In the genomic region with DNA sequence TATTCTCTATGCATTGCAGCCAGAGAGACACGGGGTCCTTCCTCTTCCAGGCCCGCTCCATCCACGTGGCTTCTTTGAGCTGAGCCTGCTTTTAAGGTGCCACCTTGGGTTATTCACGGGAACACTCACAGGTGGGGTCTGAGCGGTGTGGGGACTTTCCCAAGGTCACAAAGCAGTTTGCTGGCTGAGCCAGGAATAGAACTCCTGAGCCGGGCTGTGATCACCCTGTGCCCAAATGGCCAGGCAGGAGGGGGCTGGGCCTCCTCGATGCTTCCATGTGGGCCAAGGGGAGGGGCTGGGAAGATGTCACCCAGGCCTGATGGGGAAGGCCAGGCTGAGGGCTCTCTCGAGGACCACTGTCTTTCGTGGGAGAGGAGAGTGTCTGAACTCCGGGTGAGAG, we compare ENCODE assay signal across 22 cellular contexts. TPM values are rescaled to one million over a fixed set of nuclear protein-coding genes. Genes with fewer than 3 reads are reported as not detected.
A peak's percentile ranks its signal among the peaks of the same experiment; 100 is the strongest.
DNase-seq lines count a peak whose midpoint lies in the region; ATAC-seq and TF ChIP-seq lines count a peak whose summit lies in the region.
"Had no signal": no experiment of that assay in that cellular context is flagged by ENCODE, and none has a peak within 500 bp of the region (broad histone marks: within the 10 kb centered on the region; RNA-seq: fewer than 3 reads in every experiment).

No MANE protein-coding gene starts in this region.

- no peak for TF ChIP-seq CTCF in C4-2B (conservative IDR thresholded peaks at IDR 0.05)
- no peak for TF ChIP-seq CTCF in HCT116 (IDR thresholded peaks at IDR 0.05 in 2 of 3, conservative IDR thresholded peaks at IDR 0.05 in 1 of 3; ENCODE audit: borderline replicate concordance in 1 of 3, insufficient read depth in 1 of 3, low read depth in 2 of 3, low read length in 2 of 3)
- no peak for TF ChIP-seq CTCF in brain (conservative IDR thresholded peaks at IDR 0.05)

- no TSS peak for BruUV-seq in HCT116 (replicated peaks; lab: Mats Ljungman, UMichigan)

- peak overlapping the region; percentile 76 to 97 (median 91) for H3K27ac Mint-ChIP-seq in brain
- H3K27ac Mint-ChIP-seq: activated T-helper 2 cell treated with anti-CD3 and anti-CD28 coated beads, Interferon-gamma antibody, Interleukin-2, Interleukin-4, amounts not matched to agents 10 μg/mL and 5 μg/mL and 100 μg/mL, durations not matched to agents 14 hours and 24 hours and 36 hours had no signal

- peak overlapping the region in 2 of 5 experiments; percentile 66 to 74 for H3K4me3 Mint-ChIP-seq in brain
- H3K4me3 Mint-ChIP-seq: activated naive CD8-positive, alpha-beta T cell; CD14-positive monocyte; central memory CD8-positive, alpha-beta T cell had no signal

- H3K4me1 Mint-ChIP-seq in brain, result peaks cover 88% of the 10 kb centered on the region

- intact Hi-C loops in HCT116 (cut with micrococcal nuclease), result no loop called here

- no peaks in the 10 kb centered on the region for H3K9me2 ChIP-seq in HCT116 (ENCODE audit: insufficient read depth)
- no peaks in the 10 kb centered on the region for H3K9me2 ChIP-seq in GM23248 (ENCODE audit: insufficient read depth)

- H3K79me2 ChIP-seq in HCT116 (ENCODE audit: insufficient read depth, low read length) (no peaks in the 10 kb centered on the region), GM23248 (ENCODE audit: insufficient read depth) (peaks cover 86% of the 10 kb centered on the region)

- CTCF ChIA-PET in HCT116 (lab: Charles Lee), result no interaction called here

- no peaks in the 10 kb centered on the region for H3F3A ChIP-seq in GM23248 (ENCODE audit: insufficient read depth)

- no peak overlapping the region for H3K4me3 ChIP-seq in HCT116 (replicated peaks in 1 of 2; ENCODE audit: low read depth in 1 of 2, low read length in 2 of 2)
- no peak overlapping the region for H3K4me3 ChIP-seq in rectal smooth muscle tissue (ENCODE audit: low read length)
- no peak overlapping the region for H3K4me3 ChIP-seq in GM23248
- H3K4me3 ChIP-seq: dorsolateral prefrontal cortex, skin epidermis had no signal

- no peak overlapping the region for H2AFZ ChIP-seq in HCT116 (ENCODE audit: low read depth, low read length, poor library complexity, severe bottlenecking)
- H2AFZ ChIP-seq in GM23248, result no peak overlapping the region

- H3K9me3 ChIP-seq in HCT116 (ENCODE audit: control insufficient read depth in 1 of 2, insufficient read depth in 1 of 2, low read depth in 1 of 2, low read length in 2 of 2) (no peaks in the 10 kb centered on the region), GM23248 (ENCODE audit: low read depth) (no peaks in the 10 kb centered on the region)

- POLR2A ChIA-PET in HCT116 (lab: Charles Lee), result no interaction called here

- RAD21 ChIA-PET in HCT116 (lab: Charles Lee; ENCODE audit: low non-redundant PET in 1 of 2, low total read pairs in 2 of 2, uncharacterized antibody in 2 of 2, unreplicated experiment in 2 of 2), result no interaction called here

- H3K27me3 Mint-ChIP-seq in brain, result no peaks in the 10 kb centered on the region
- H3K27me3 Mint-ChIP-seq: activated naive CD8-positive, alpha-beta T cell; central memory CD8-positive, alpha-beta T cell had no signal

- peaks cover 0 to 5% (median 0%) of the 10 kb centered on the region in 5 experiments for H3K9me3 Mint-ChIP-seq in brain
- H3K9me3 Mint-ChIP-seq: activated T-helper 2 cell treated with anti-CD3 and anti-CD28 coated beads, Interferon-gamma antibody, Interleukin-2, Interleukin-4, amounts not matched to agents 10 μg/mL and 5 μg/mL and 100 μg/mL, durations not matched to agents 14 hours and 24 hours and 36 hours; central memory CD8-positive, alpha-beta T cell had no signal

- TF ChIP-seq RAD21 in HCT116 (IDR thresholded peaks at IDR 0.05; ENCODE audit: low read depth), result no peak

- H3K36me3 ChIP-seq in HCT116 (ENCODE audit: control insufficient read depth in 1 of 2, insufficient read depth in 2 of 2, low read length in 2 of 2), result no peaks in the 10 kb centered on the region
- no peaks in the 10 kb centered on the region for H3K36me3 ChIP-seq in rectal smooth muscle tissue (ENCODE audit: control insufficient read depth, insufficient read depth, low read length)
- H3K36me3 ChIP-seq in GM23248 (ENCODE audit: low read depth), result no peaks in the 10 kb centered on the region

- H3K4me1 ChIP-seq in HCT116 (ENCODE audit: control insufficient read depth in 1 of 2, insufficient read depth in 2 of 2, low read length in 2 of 2), result 0 out of 4 replicates have a peak, but pooled peaks cover 0 to 4% of the 10 kb centered on the region in 2 experiments
- H3K4me1 ChIP-seq in rectal smooth muscle tissue (ENCODE audit: control insufficient read depth, insufficient read depth, low read length), result peaks cover 21% of the 10 kb centered on the region
- H3K4me1 ChIP-seq in GM23248 (ENCODE audit: insufficient read depth), result no peaks in the 10 kb centered on the region

- peaks cover 5% of the 10 kb centered on the region for H3K36me3 Mint-ChIP-seq in brain

- H3K27ac ChIP-seq in C4-2B (peak overlapping the region; percentile 6; the same call in 1 of the 2 replicates), HCT116 (ENCODE audit: low read depth, low read length) (no peak overlapping the region), rectal smooth muscle tissue (ENCODE audit: low read depth, low read length) (peak overlapping the region; percentile 86), GM23248 (no peak overlapping the region)
- H3K27ac ChIP-seq: VCaP had no signal

- DNase-seq in HCT116 (ENCODE audit: low read depth, low spot score) (no peak), GM23248 (no peak), midbrain (lab: John Stamatoyannopoulos, UW) (no peak)
- no peak for DNase-seq in activated T-cell treated with anti-CD3 and anti-CD28 coated beads, Interleukin-2, amount 50 U/mL, for 48 hours
- DNase-seq: activated CD4-positive, alpha-beta T cell treated with anti-CD3 and anti-CD28 coated beads, Interleukin-2, amount 50 U/mL, for 1 hour; activated CD8-positive, alpha-beta memory T cell treated with anti-CD3 and anti-CD28 coated beads, Interleukin-2, amount 50 U/mL, for 4 hours; aorta; dorsolateral prefrontal cortex; islet precursor cell; NCI-H1092; NCI-H187 treated with DMSO at 0.1 percent for 48 hours; NCI-H69 had no signal

- ATAC-seq in HCT116, result 0 out of 2 replicates have a peak, but pooled peaks have one; percentile 23
- ATAC-seq: SK-N-SH treated with all-trans-retinoic acid at 6 μM for 48 hours had no signal

- in situ Hi-C loops in GM23248 (cut with MboI), result no loop called here

- H3K4me2 ChIP-seq in HCT116 (ENCODE audit: low read length), result no peak overlapping the region
- no peak overlapping the region for H3K4me2 ChIP-seq in GM23248 (ENCODE audit: unreplicated experiment)

- H3K27me3 ChIP-seq in HCT116 (ENCODE audit: insufficient read depth, low read length), result no peaks in the 10 kb centered on the region
- H3K27me3 ChIP-seq in rectal smooth muscle tissue (ENCODE audit: control insufficient read depth, insufficient read depth, low read length), result no peaks in the 10 kb centered on the region
- no peaks in the 10 kb centered on the region for H3K27me3 ChIP-seq in GM23248 (replicated peaks; ENCODE audit: insufficient read depth)
- H3K27me3 ChIP-seq: dorsolateral prefrontal cortex had no signal

- H4K20me1 ChIP-seq in HCT116 (ENCODE audit: insufficient read depth) (no peaks in the 10 kb centered on the region), GM23248 (ENCODE audit: insufficient read depth) (peaks cover 15% of the 10 kb centered on the region; the same call in 1 of the 2 replicates)

- 75 to 81% methylated on average over 7 to 10 of the region's 10 CpGs for WGBS in GM23248 (ENCODE audit: low coverage in 1 of 2, low lambda C conversion rate in 2 of 2, missing lambda C conversion rate in 2 of 2), 2 experiments

- TF ChIP-seq POLR2A in HCT116 (IDR thresholded peaks at IDR 0.05; ENCODE audit: borderline replicate concordance, extremely low read depth, insufficient read depth, insufficient read length), result no peak

- no peak overlapping the region for H3K9ac ChIP-seq in HCT116 (ENCODE audit: low read length)
- H3K9ac ChIP-seq in rectal smooth muscle tissue (ENCODE audit: low read length), result no peak overlapping the region
- H3K9ac ChIP-seq in GM23248, result no peak overlapping the region

TF ChIP-seq in HCT116, 20 proteins besides CTCF, POLR2A, EP300 and RAD21:
- TF ChIP-seq ZFX (IDR thresholded peaks at IDR 0.05) (no peak), EZH2 (IDR thresholded peaks at IDR 0.05) (no peak)

RNA-seq across cellular contexts. Expression of a gene that starts 13.0 kb away (rescaled TPM):
- total RNA-seq in HCT116 (2021; ENCODE audit: unreplicated experiment), result 90.2 TPM
- 37.9 and 44.0 TPM in 2 replicates for polyA plus RNA-seq in HCT116 (2012)
- polyA plus RNA-seq in brain (ENCODE audit: insufficient read depth, low read depth, low replicate concordance) (127 TPM), GM23248 (2016; fragmentation: Nextera tagmentation; extraction: Ambion mirVana) (10.6 and 11.6 TPM in 2 replicates)
- total RNA-seq in GM23248 (2014; rRNA removed; shearing (Covaris generic)), result 35.1 and 46.3 TPM in 2 replicates

Comparison
In these comparisons a context has a peak if more than half of its experiments do, and no peak if none do; other contexts are left out.
1. H3K27ac ChIP-seq: peak in C4-2B (single experiment) and rectal smooth muscle tissue (single experiment); none in HCT116 (single experiment) and GM23248 (single experiment).